15 cellular contexts compared by ENCODE assay signal in genomic region chr5:135729582-135729879, GRCh38.
A peak's percentile ranks its signal among the peaks of the same experiment; 100 is the strongest.
DNase-seq lines count a peak whose midpoint lies in the region; ATAC-seq and TF ChIP-seq lines count a peak whose summit lies in the region.
"Had no signal": no experiment of that assay in that cellular context is flagged by ENCODE, and none has a peak within 500 bp of the region (broad histone marks: within the 10 kb centered on the region; RNA-seq: fewer than 3 reads in every experiment).

No MANE protein-coding gene starts in this region.

- H3K36me3 Mint-ChIP-seq in activated naive CD8-positive, alpha-beta T cell treated with anti-CD3 and anti-CD28 coated beads for 36 hours, result no peaks in the 10 kb centered on the region
- H3K36me3 Mint-ChIP-seq: activated naive CD8-positive, alpha-beta T cell; stimulated activated memory B cell treated with anti-CD40 and anti-IgM and Interleukin-4, amounts not matched to agents 10 μg/mL and 1 μg/mL and 100 μg/mL, for 72 hours had no signal

- H3K4me1 Mint-ChIP-seq in activated naive CD8-positive, alpha-beta T cell treated with anti-CD3 and anti-CD28 coated beads for 36 hours, result no peaks in the 10 kb centered on the region
- H3K4me1 Mint-ChIP-seq: stimulated activated memory B cell treated with anti-CD40 and anti-IgM and Interleukin-4, amounts not matched to agents 10 μg/mL and 1 μg/mL and 100 μg/mL, for 72 hours had no signal

- H3K27me3 Mint-ChIP-seq in activated naive CD8-positive, alpha-beta T cell treated with anti-CD3 and anti-CD28 coated beads for 36 hours, result no peaks in the 10 kb centered on the region
- H3K27me3 Mint-ChIP-seq: stimulated activated memory B cell treated with anti-CD40 and anti-IgM and Interleukin-4, amounts not matched to agents 10 μg/mL and 1 μg/mL and 100 μg/mL, for 72 hours had no signal

- no peaks in the 10 kb centered on the region for H3K9me3 ChIP-seq in RWPE2 (ENCODE audit: severe bottlenecking)
- no peaks in the 10 kb centered on the region for H3K9me3 ChIP-seq in subcutaneous abdominal adipose tissue (ENCODE audit: control insufficient read depth in 5 of 5, low read length in 5 of 5)

- H3K9me3 Mint-ChIP-seq in activated naive CD8-positive, alpha-beta T cell treated with anti-CD3 and anti-CD28 coated beads for 36 hours, result no peaks in the 10 kb centered on the region
- H3K9me3 Mint-ChIP-seq: stimulated activated memory B cell treated with anti-CD40 and anti-IgM and Interleukin-4, amounts not matched to agents 10 μg/mL and 1 μg/mL and 100 μg/mL, for 72 hours had no signal

- no peaks in the 10 kb centered on the region for H3K36me3 ChIP-seq in RWPE2 (ENCODE audit: low read depth)
- no peaks in the 10 kb centered on the region for H3K36me3 ChIP-seq in subcutaneous abdominal adipose tissue (ENCODE audit: control insufficient read depth in 5 of 5, insufficient read depth in 5 of 5, low read length in 5 of 5)

- no peak overlapping the region for H3K4me3 ChIP-seq in RWPE2 (ENCODE audit: severe bottlenecking)
- H3K4me3 ChIP-seq in fibroblast of mammary gland (ENCODE audit: control insufficient read depth, low read depth, low read length), result no peak overlapping the region
- no peak overlapping the region for H3K4me3 ChIP-seq in subcutaneous abdominal adipose tissue (ENCODE audit: low read depth in 1 of 5, low read length in 5 of 5)
- H3K4me3 ChIP-seq: lung, skin epidermis had no signal

- H3K27me3 ChIP-seq in RWPE2 (ENCODE audit: insufficient read depth, poor library complexity, severe bottlenecking), result no peaks in the 10 kb centered on the region
- H3K27me3 ChIP-seq in subcutaneous abdominal adipose tissue (ENCODE audit: control insufficient read depth in 5 of 5, insufficient read depth in 4 of 5, low read length in 5 of 5), result no peaks in the 10 kb centered on the region

- H3K9ac ChIP-seq in subcutaneous abdominal adipose tissue (ENCODE audit: low read length in 5 of 5), result no peak overlapping the region
- H3K9ac ChIP-seq: KMS-11 had no signal

- TF ChIP-seq CTCF in RWPE2 (IDR thresholded peaks at IDR 0.05; ENCODE audit: poor library complexity, severe bottlenecking), result peak; percentile 86
- TF ChIP-seq CTCF in fibroblast of mammary gland (conservative IDR thresholded peaks at IDR 0.05; ENCODE audit: control insufficient read depth, insufficient read depth, low read depth, low read length), result peak; percentile 21

- DNase-seq in NCI-H82 (lab: John Stamatoyannopoulos, UW) (peak; percentile 25), NCI-H82 treated with DMSO at 0.1 percent for 48 hours (lab: John Stamatoyannopoulos, UW; ENCODE audit: unreplicated experiment) (no peak), RWPE2 (ENCODE audit: low spot score) (no peak), fibroblast of mammary gland (ENCODE audit: low read depth) (peak; percentile 5)
- DNase-seq in stimulated activated CD4-positive, alpha-beta T cell treated with anti-CD3 and anti-CD28 coated beads, Interleukin-1b, Interleukin-23, amount 100 ng/mL, for 48 hours, result no peak
- DNase-seq in activated naive CD8-positive, alpha-beta T cell treated with anti-CD3 and anti-CD28 coated beads for 36 hours, result no peak
- DNase-seq: activated CD4-positive, alpha-beta T cell treated with anti-CD3 and anti-CD28 coated beads, Interleukin-2, amount 50 U/mL, for 1 hour had no signal

- ATAC-seq in RWPE2 (ENCODE audit: low read depth), result peak; percentile 67; the same call in 1 of the 3 replicates
- ATAC-seq in HG02623 (IDR thresholded peaks at IDR 0.05; ENCODE audit: unreplicated experiment), result no peak
- ATAC-seq: esophagus mucosa; stimulated activated memory B cell treated with anti-CD40 and anti-IgM and Interleukin-4, amounts not matched to agents 10 μg/mL and 1 μg/mL and 100 μg/mL, for 72 hours had no signal

- H3K27ac Mint-ChIP-seq in activated naive CD8-positive, alpha-beta T cell treated with anti-CD3 and anti-CD28 coated beads for 36 hours, result no peak overlapping the region
- H3K27ac Mint-ChIP-seq: activated naive CD8-positive, alpha-beta T cell; stimulated activated memory B cell treated with anti-CD40 and anti-IgM and Interleukin-4, amounts not matched to agents 10 μg/mL and 1 μg/mL and 100 μg/mL, for 72 hours had no signal

- H3K4me3 Mint-ChIP-seq in activated naive CD8-positive, alpha-beta T cell treated with anti-CD3 and anti-CD28 coated beads for 36 hours, result no peak overlapping the region
- H3K4me3 Mint-ChIP-seq: activated naive CD8-positive, alpha-beta T cell; stimulated activated memory B cell treated with anti-CD40 and anti-IgM and Interleukin-4, amounts not matched to agents 10 μg/mL and 1 μg/mL and 100 μg/mL, for 72 hours had no signal

- H3K27ac ChIP-seq in RWPE2 (ENCODE audit: poor library complexity, severe bottlenecking), result no peak overlapping the region
- H3K27ac ChIP-seq in subcutaneous abdominal adipose tissue (ENCODE audit: low read depth, low read length), result peak overlapping the region; percentile 65
- H3K27ac ChIP-seq: KMS-11 had no signal

- H3K4me1 ChIP-seq in RWPE2 (ENCODE audit: insufficient read depth, poor library complexity, severe bottlenecking), result no peaks in the 10 kb centered on the region
- peaks cover 6 to 23% (median 14%) of the 10 kb centered on the region in 5 donors for H3K4me1 ChIP-seq in subcutaneous abdominal adipose tissue (ENCODE audit: control insufficient read depth in 5 of 5, insufficient read depth in 5 of 5, low read length in 5 of 5)

Comparison
In these comparisons a context has a peak if more than half of its experiments do, and no peak if none do; other contexts are left out.
1. DNase-seq: peak in NCI-H82 (single experiment) and fibroblast of mammary gland (single experiment); none in NCI-H82 treated with DMSO at 0.1 percent for 48 hours (single experiment), RWPE2 (single experiment), stimulated activated CD4-positive, alpha-beta T cell treated with anti-CD3 and anti-CD28 coated beads, Interleukin-1b, Interleukin-23, amount 100 ng/mL, for 48 hours (single experiment) and activated naive CD8-positive, alpha-beta T cell treated with anti-CD3 and anti-CD28 coated beads for 36 hours (single experiment).